18 cellular contexts compared by ENCODE assay signal in the genomic region with DNA sequence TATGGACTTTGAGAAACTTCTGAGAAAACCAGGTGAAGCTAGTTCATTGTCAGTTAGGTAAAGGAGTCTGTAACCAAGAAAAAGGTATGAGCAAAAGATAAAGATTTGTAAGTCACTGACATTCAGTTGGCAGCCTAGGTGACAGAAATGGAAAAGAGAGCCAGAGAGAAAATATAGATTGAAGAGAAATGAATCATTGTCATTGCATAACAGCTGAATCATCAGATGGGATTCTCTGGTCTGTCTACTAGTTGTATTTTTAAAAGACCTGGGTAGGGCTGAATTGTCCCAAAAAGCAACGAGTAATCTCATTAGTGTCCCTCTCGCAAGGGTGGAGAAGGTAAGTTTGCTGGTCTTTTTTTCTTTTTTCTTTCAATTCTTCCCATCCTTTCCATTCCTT.
DNase-seq lines count a peak whose midpoint lies in the region; ATAC-seq lines count a peak whose summit lies in the region.
"Had no signal": no experiment of that assay in that cellular context is flagged by ENCODE, and none has a peak within 500 bp of the region (broad histone marks: within the 10 kb centered on the region; RNA-seq: fewer than 3 reads in every experiment).

No MANE protein-coding gene starts in this region.

- ATAC-seq in activated CD4-positive, CD25-positive, alpha-beta regulatory T cell treated with anti-CD3 and anti-CD28 coated beads, Interleukin-2, amount 50 U/mL, for 24 hours = no peak
- ATAC-seq in HG03354 (IDR thresholded peaks at IDR 0.05; ENCODE audit: poor library complexity, severe bottlenecking, unreplicated experiment) (no peak), HG02884 (IDR thresholded peaks at IDR 0.05; ENCODE audit: unreplicated experiment) (no peak), GM21515 (IDR thresholded peaks at IDR 0.05; ENCODE audit: unreplicated experiment) (no peak)
- ATAC-seq: GM23338 had no signal

- H3K27ac ChIP-seq in epithelial cell of prostate = no peak overlapping the region
- H3K27ac ChIP-seq: PC-9, skin epidermis had no signal

- no peak overlapping the region for H3K4me3 ChIP-seq in skeletal muscle cell (ENCODE audit: low read depth, low read length)
- H3K4me3 ChIP-seq: GM23338, PC-9, skin epidermis had no signal

- DNase-seq in HCEC 1CT (peak; percentile 52), OCI-M1 (lab: John Stamatoyannopoulos, UW) (peak; percentile 26), epithelial cell of prostate (ENCODE audit: low read depth, low spot score) (peak; percentile 10), skeletal muscle cell (ENCODE audit: low read depth) (peak; percentile 41)
- DNase-seq: activated CD4-positive, CD25-positive, alpha-beta regulatory T cell; activated naive CD4-positive, alpha-beta T cell treated with anti-CD3 and anti-CD28 coated beads for 36 hours; effector memory CD4-positive, alpha-beta T cell; islet precursor cell; NCI-H1105 treated with DMSO at 0.1 percent for 48 hours; NCI-H446; PC-9; T-helper 1 cell had no signal
